Comparison of ENCODE assay signal across 8 cellular contexts in the genomic region with DNA sequence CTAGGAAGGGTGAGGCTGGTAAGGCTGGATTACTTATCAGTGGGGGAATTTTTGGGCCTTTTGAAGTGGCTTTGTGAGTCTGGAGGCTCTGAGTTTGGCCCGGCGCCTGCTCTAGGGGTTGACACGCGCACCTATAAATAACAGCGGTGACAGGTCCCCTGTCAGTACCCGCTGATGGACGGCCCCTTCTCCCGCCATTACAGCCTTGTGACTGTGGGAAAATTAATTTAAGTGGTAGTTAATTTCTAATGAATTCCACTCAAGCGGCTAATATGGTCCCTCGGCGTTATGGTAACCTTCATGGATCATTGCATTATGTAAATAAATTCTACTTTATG. TPM values are rescaled to one million over a fixed set of nuclear protein-coding genes. Genes with fewer than 3 reads are reported as not detected.
A peak's percentile ranks its signal among the peaks of the same experiment; 100 is the strongest.
DNase-seq lines count a peak whose midpoint lies in the region; ATAC-seq and TF ChIP-seq lines count a peak whose summit lies in the region.

No MANE protein-coding gene starts in this region.

- H3K4me1 ChIP-seq in H9 (ENCODE audit: insufficient read depth, low read length) (no peaks in the 10 kb centered on the region), GM23338 (ENCODE audit: insufficient read depth) (no peaks in the 10 kb centered on the region)

- H3K9me3 ChIP-seq in H9 (ENCODE audit: control insufficient read depth, low read depth, low read length): no peaks in the 10 kb centered on the region

- no peak overlapping the region for H2BK20ac ChIP-seq in H9 (ENCODE audit: low read depth, low read length, poor library complexity, severe bottlenecking)

- no peaks in the 10 kb centered on the region for H3F3A ChIP-seq in GM23338 (replicated peaks; ENCODE audit: low read depth)

- H3K9me3 Mint-ChIP-seq in type B pancreatic cell: no peaks in the 10 kb centered on the region
- H3K9me3 Mint-ChIP-seq in H9: no peaks in the 10 kb centered on the region; a peak in 1 of 5 replicates
- H3K9me3 Mint-ChIP-seq in GM23338: no peaks in the 10 kb centered on the region; the same call in 2 of the 3 replicates

- H3K23ac ChIP-seq in H9 (ENCODE audit: insufficient read length, low read depth, low read length): no peak overlapping the region

- H3K79me2 ChIP-seq in H9 (ENCODE audit: insufficient read depth, low read length) (no peaks in the 10 kb centered on the region), GM23338 (replicated peaks; ENCODE audit: insufficient read depth) (no peaks in the 10 kb centered on the region)

- H3K36me3 ChIP-seq in GM23338 (ENCODE audit: insufficient read depth): no peaks in the 10 kb centered on the region

- no peak for TF ChIP-seq CTCF in type B pancreatic cell (conservative IDR thresholded peaks at IDR 0.05)
- no peak for TF ChIP-seq CTCF in H9 (conservative IDR thresholded peaks at IDR 0.05)
- no peak for TF ChIP-seq CTCF in GM23338 (conservative IDR thresholded peaks at IDR 0.05; ENCODE audit: low read depth in 2 of 2)

- no CpG with 5 or more reads among the region's 11 CpGs for WGBS in H9 (ENCODE audit: extremely low coverage, insufficient read length, low lambda C conversion rate)

- H3K4me1 Mint-ChIP-seq in type B pancreatic cell (ENCODE audit: unreplicated experiment) (peaks cover 14% of the 10 kb centered on the region), H9 (no peaks in the 10 kb centered on the region; a peak in 1 of 4 replicates), GM23338 (peaks cover 3% of the 10 kb centered on the region)

- H3K4me3 Mint-ChIP-seq in type B pancreatic cell (peak overlapping the region; percentile 51), H9 (no peak overlapping the region), GM23338 (no peak overlapping the region)

- no peak overlapping the region for H2BK15ac ChIP-seq in H9 (ENCODE audit: low read depth, low read length)

- H3K27ac ChIP-seq in H9 (ENCODE audit: insufficient read length, low read depth, low read length): no peak overlapping the region
- H3K27ac ChIP-seq in GM23338 (ENCODE audit: low read depth): no peak overlapping the region

- ATAC-seq in HG02870 (IDR thresholded peaks at IDR 0.05; ENCODE audit: unreplicated experiment): peak; percentile 71
- no peak for ATAC-seq in GM23338

- no peak overlapping the region for H4K91ac ChIP-seq in H9 (ENCODE audit: insufficient read length, low read depth, low read length)

- H3K27me3 ChIP-seq in H9 (ENCODE audit: insufficient read depth, low read length) (no peaks in the 10 kb centered on the region), GM23338 (ENCODE audit: insufficient read depth) (no peaks in the 10 kb centered on the region)

- H3K27ac Mint-ChIP-seq in type B pancreatic cell (peak overlapping the region; percentile 29), H9 (no peak overlapping the region), GM23338 (no peak overlapping the region)

- H3T11ph ChIP-seq in H9 (ENCODE audit: low read length): no peak overlapping the region

- no peak overlapping the region for H2BK5ac ChIP-seq in H9 (ENCODE audit: insufficient read length, low read length)

- H3K56ac ChIP-seq in H9 (ENCODE audit: insufficient read length, low read depth, low read length): no peak overlapping the region

- no peak overlapping the region for H3K4ac ChIP-seq in H9 (ENCODE audit: low read depth, low read length)

- no peak overlapping the region for H2BK120ac ChIP-seq in H9 (ENCODE audit: low read depth, low read length, poor library complexity, severe bottlenecking)

- H3K4me3 ChIP-seq in GM23338: no peak overlapping the region

- DNase-seq in activated gamma-delta T cell treated with anti-CD3 and anti-CD28 coated beads, Interleukin-2, amount 50 U/mL, for 16 hours (ENCODE audit: low read depth): peak; percentile 20
- DNase-seq in activated gamma-delta T cell treated with Interleukin-2 at 50 U/mL for 16 hours (no peak), NCI-H69 (lab: John Stamatoyannopoulos, UW) (peak; percentile 24), type B pancreatic cell (ENCODE audit: extremely low spot score, unreplicated experiment) (no peak), Ammon's horn (ENCODE audit: low spot score) (no peak), H9 (no peak), GM23338 (ENCODE audit: low spot score) (no peak)

- no peak overlapping the region for H4K8ac ChIP-seq in H9 (replicated peaks; ENCODE audit: insufficient read length, low read depth, low read length)

- no peaks in the 10 kb centered on the region for H3K9me2 ChIP-seq in GM23338 (ENCODE audit: insufficient read depth)

- no peak overlapping the region for H4K5ac ChIP-seq in H9 (ENCODE audit: insufficient read length, low read depth, low read length)

- H2AK5ac ChIP-seq in H9 (ENCODE audit: insufficient read length, low read length): no peak overlapping the region

- H3K18ac ChIP-seq in H9 (ENCODE audit: insufficient read length, low read depth, low read length): no peak overlapping the region

- H2BK12ac ChIP-seq in H9 (ENCODE audit: insufficient read length, low read depth, low read length): no peak overlapping the region

- H3K27me3 Mint-ChIP-seq in type B pancreatic cell: peaks cover 24% of the 10 kb centered on the region
- H3K27me3 Mint-ChIP-seq in H9 (ENCODE audit: low read depth): no peaks in the 10 kb centered on the region; the same call in 1 of the 2 replicates
- H3K27me3 Mint-ChIP-seq in GM23338 (ENCODE audit: insufficient read depth, low read depth, poor library complexity): peaks cover 6% of the 10 kb centered on the region

- H3K23me2 ChIP-seq in H9 (ENCODE audit: insufficient read length, low read depth, low read length, poor library complexity, severe bottlenecking): peaks cover 2% of the 10 kb centered on the region

- no peak overlapping the region for H2AFZ ChIP-seq in H9 (ENCODE audit: low read length)
- no peak overlapping the region for H2AFZ ChIP-seq in GM23338

- no peak overlapping the region for H3K14ac ChIP-seq in H9 (ENCODE audit: insufficient read depth, low read length)

- H3K36me3 Mint-ChIP-seq in type B pancreatic cell (no peaks in the 10 kb centered on the region), H9 (ENCODE audit: insufficient read depth in 1 of 3, low read depth in 3 of 3) (no peaks in the 10 kb centered on the region), GM23338 (ENCODE audit: low read depth) (no peaks in the 10 kb centered on the region)

- no peak overlapping the region for H3K4me2 ChIP-seq in H9 (ENCODE audit: insufficient read depth, insufficient read length, low read length)
- no peak overlapping the region for H3K4me2 ChIP-seq in GM23338

- H3K79me1 ChIP-seq in H9 (ENCODE audit: insufficient read depth, low read depth, low read length, poor library complexity, severe bottlenecking): no peaks in the 10 kb centered on the region

- H4K20me1 ChIP-seq in H9 (ENCODE audit: control insufficient read depth, insufficient read depth, insufficient read length): no peaks in the 10 kb centered on the region
- no peaks in the 10 kb centered on the region for H4K20me1 ChIP-seq in GM23338 (replicated peaks; ENCODE audit: insufficient read depth)

- no peak overlapping the region for H3K9ac ChIP-seq in H9 (ENCODE audit: extremely low read depth, insufficient read length, low read length)

TF ChIP-seq in GM23338, 12 proteins besides CTCF, POLR2A, EP300 and RAD21 (continues in another document):
- no peak for TF ChIP-seq NANOG (IDR thresholded peaks at IDR 0.05; ENCODE audit: borderline replicate concordance)
- no peak for TF ChIP-seq ZNF331 (CRISPR knock-in tag; IDR thresholded peaks at IDR 0.05; ENCODE audit: low read depth)
- TF ChIP-seq EZH2 (IDR thresholded peaks at IDR 0.05; ENCODE audit: low read depth, unreplicated experiment): no peak
- TF ChIP-seq, protein P1, sequence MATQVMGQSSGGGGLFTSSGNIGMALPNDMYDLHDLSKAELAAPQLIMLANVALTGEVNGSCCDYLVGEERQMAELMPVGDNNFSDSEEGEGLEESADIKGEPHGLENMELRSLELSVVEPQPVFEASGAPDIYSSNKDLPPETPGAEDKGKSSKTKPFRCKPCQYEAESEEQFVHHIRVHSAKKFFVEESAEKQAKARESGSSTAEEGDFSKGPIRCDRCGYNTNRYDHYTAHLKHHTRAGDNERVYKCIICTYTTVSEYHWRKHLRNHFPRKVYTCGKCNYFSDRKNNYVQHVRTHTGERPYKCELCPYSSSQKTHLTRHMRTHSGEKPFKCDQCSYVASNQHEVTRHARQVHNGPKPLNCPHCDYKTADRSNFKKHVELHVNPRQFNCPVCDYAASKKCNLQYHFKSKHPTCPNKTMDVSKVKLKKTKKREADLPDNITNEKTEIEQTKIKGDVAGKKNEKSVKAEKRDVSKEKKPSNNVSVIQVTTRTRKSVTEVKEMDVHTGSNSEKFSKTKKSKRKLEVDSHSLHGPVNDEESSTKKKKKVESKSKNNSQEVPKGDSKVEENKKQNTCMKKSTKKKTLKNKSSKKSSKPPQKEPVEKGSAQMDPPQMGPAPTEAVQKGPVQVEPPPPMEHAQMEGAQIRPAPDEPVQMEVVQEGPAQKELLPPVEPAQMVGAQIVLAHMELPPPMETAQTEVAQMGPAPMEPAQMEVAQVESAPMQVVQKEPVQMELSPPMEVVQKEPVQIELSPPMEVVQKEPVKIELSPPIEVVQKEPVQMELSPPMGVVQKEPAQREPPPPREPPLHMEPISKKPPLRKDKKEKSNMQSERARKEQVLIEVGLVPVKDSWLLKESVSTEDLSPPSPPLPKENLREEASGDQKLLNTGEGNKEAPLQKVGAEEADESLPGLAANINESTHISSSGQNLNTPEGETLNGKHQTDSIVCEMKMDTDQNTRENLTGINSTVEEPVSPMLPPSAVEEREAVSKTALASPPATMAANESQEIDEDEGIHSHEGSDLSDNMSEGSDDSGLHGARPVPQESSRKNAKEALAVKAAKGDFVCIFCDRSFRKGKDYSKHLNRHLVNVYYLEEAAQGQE (IDR thresholded peaks at IDR 0.05; ENCODE audit: unreplicated experiment): no peak

RNA-seq across cellular contexts. Expression of a gene that starts 16.5 kb away (rescaled TPM):
- total RNA-seq in type B pancreatic cell (ENCODE audit: low replicate concordance) (53.5 and 62.1 TPM in 2 replicates), H9 (2021) (67.3 and 68.9 TPM in 2 replicates)
- total RNA-seq in GM23338 (2014; rRNA removed; shearing (Covaris generic)): 47.5 and 79.9 TPM in 2 replicates
- 143 and 149 TPM in 2 replicates for polyA plus RNA-seq in GM23338 (2016; fragmentation: Nextera tagmentation; extraction: Ambion mirVana)

RNA-seq across cellular contexts. Expression of a gene that starts 18.0 kb away (rescaled TPM):
- total RNA-seq in type B pancreatic cell (ENCODE audit: low replicate concordance): 33.8 and 37.7 TPM in 2 replicates
- 62.5 and 63.7 TPM in 2 replicates for total RNA-seq in H9 (2021)
- total RNA-seq in GM23338 (2014; rRNA removed; shearing (Covaris generic)): 82.1 and 94.8 TPM in 2 replicates
- 279 and 289 TPM in 2 replicates for polyA plus RNA-seq in GM23338 (2016; fragmentation: Nextera tagmentation; extraction: Ambion mirVana)

Comparison
In these comparisons a context has a peak if more than half of its experiments do, and no peak if none do; other contexts are left out.
1. DNase-seq: peak in activated gamma-delta T cell treated with anti-CD3 and anti-CD28 coated beads, Interleukin-2, amount 50 U/mL, for 16 hours (single experiment) and NCI-H69 (single experiment); none in activated gamma-delta T cell treated with Interleukin-2 at 50 U/mL for 16 hours (single experiment), type B pancreatic cell (single experiment), Ammon's horn (single experiment), H9 (single experiment) and GM23338 (single experiment).